Comparison of ENCODE assay signal across 18 cellular contexts in the genomic region with DNA sequence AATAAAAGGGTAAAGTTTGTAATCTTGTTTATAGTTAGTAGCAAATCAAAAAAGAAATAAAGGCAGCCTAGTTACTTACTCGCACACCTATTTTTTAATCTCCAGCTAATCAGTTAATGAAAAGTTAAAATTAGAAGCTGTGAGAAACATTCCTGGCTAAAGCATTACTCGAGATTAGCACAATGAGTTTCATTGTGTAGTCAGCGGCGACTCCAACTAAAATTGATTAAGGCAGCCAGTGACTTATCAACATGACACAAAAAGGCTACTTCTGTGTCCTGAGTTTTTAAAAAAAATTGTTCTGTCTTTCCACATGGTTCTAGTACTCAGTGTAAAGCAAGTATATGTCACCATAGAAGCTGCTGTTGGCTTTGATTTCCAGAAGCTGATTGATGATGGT.
A peak's percentile ranks its signal among the peaks of the same experiment; 100 is the strongest.
DNase-seq lines count a peak whose midpoint lies in the region; ATAC-seq, FAIRE-seq and TF ChIP-seq lines count a peak whose summit lies in the region.
"Had no signal": no experiment of that assay in that cellular context is flagged by ENCODE, and none has a peak within 500 bp of the region (broad histone marks: within the 10 kb centered on the region; RNA-seq: fewer than 3 reads in every experiment).

No MANE protein-coding gene starts in this region.

- TF ChIP-seq POLR2A in H1 (IDR thresholded peaks at IDR 0.05; ENCODE audit: control extremely low read depth in 1 of 2, low read depth in 2 of 2, low read length in 2 of 2): no peak

- no peak overlapping the region for H3K56ac ChIP-seq in H1 (replicated peaks; ENCODE audit: insufficient read length, low read depth, low read length)

- no peak for ATAC-seq in GM21381 (IDR thresholded peaks at IDR 0.05; ENCODE audit: unreplicated experiment)
- ATAC-seq: A549, HepG2 had no signal

- peaks cover 4% of the 10 kb centered on the region for H3K9me3 Mint-ChIP-seq in progenitor cell of endocrine pancreas (ENCODE audit: low read depth)
- H3K9me3 Mint-ChIP-seq in activated T-helper 2 cell treated with anti-CD3 and anti-CD28 coated beads, Interferon-gamma antibody, Interleukin-2, Interleukin-4, amounts not matched to agents 10 μg/mL and 5 μg/mL and 100 μg/mL, durations not matched to agents 14 hours and 24 hours and 36 hours: no peaks in the 10 kb centered on the region
- H3K9me3 Mint-ChIP-seq: IgD-negative memory B cell had no signal

- CTCF ChIA-PET in H1 (lab: Charles Lee; ENCODE audit: partially characterized antibody): interaction anchor here (1.0 to 1.2 kb wide), 3 partner anchors 17 to 159 kb away, joined by 3 to 5 read pairs (median 3); partner anchors contain the start of gene CPS1

- H3K4me3 Mint-ChIP-seq in progenitor cell of endocrine pancreas (ENCODE audit: low read depth): peak overlapping the region; percentile 7
- H3K4me3 Mint-ChIP-seq in activated T-helper 2 cell treated with anti-CD3 and anti-CD28 coated beads, Interferon-gamma antibody, Interleukin-2, Interleukin-4, amounts not matched to agents 10 μg/mL and 5 μg/mL and 100 μg/mL, durations not matched to agents 14 hours and 24 hours and 36 hours (ENCODE audit: low read depth): no peak overlapping the region
- H3K4me3 Mint-ChIP-seq: CD14-positive monocyte; CD4-positive, alpha-beta memory T cell; IgD-negative memory B cell had no signal

- H4K91ac ChIP-seq in H1 (replicated peaks; ENCODE audit: insufficient read length, low read length): no peak overlapping the region

- no peak overlapping the region for H3K18ac ChIP-seq in H1 (ENCODE audit: extremely low read depth, low read length)

- H2BK20ac ChIP-seq in H1 (ENCODE audit: low read length): no peak overlapping the region

- H3K36me3 Mint-ChIP-seq in progenitor cell of endocrine pancreas (ENCODE audit: insufficient read depth): no peaks in the 10 kb centered on the region
- no peaks in the 10 kb centered on the region for H3K36me3 Mint-ChIP-seq in activated T-helper 2 cell treated with anti-CD3 and anti-CD28 coated beads, Interferon-gamma antibody, Interleukin-2, Interleukin-4, amounts not matched to agents 10 μg/mL and 5 μg/mL and 100 μg/mL, durations not matched to agents 14 hours and 24 hours and 36 hours (ENCODE audit: low read depth)
- H3K36me3 Mint-ChIP-seq: CD14-positive monocyte; CD4-positive, alpha-beta memory T cell; IgD-negative memory B cell had no signal

- H3K4me1 Mint-ChIP-seq in progenitor cell of endocrine pancreas (ENCODE audit: low read depth): peaks cover 34% of the 10 kb centered on the region
- no peaks in the 10 kb centered on the region for H3K4me1 Mint-ChIP-seq in activated T-helper 2 cell treated with anti-CD3 and anti-CD28 coated beads, Interferon-gamma antibody, Interleukin-2, Interleukin-4, amounts not matched to agents 10 μg/mL and 5 μg/mL and 100 μg/mL, durations not matched to agents 14 hours and 24 hours and 36 hours (ENCODE audit: low read depth)
- H3K4me1 Mint-ChIP-seq: CD14-positive monocyte; CD4-positive, alpha-beta memory T cell; IgD-negative memory B cell had no signal

- H3K36me3 ChIP-seq in H1 (ENCODE audit: control insufficient read depth in 2 of 4, insufficient read depth in 4 of 4, low read length in 3 of 4): no peaks in the 10 kb centered on the region
- H3K36me3 ChIP-seq: BLaER1, HAP-1 had no signal

- no peak for FAIRE-seq in H1 (lab: Jason Lieb, UNC)
- FAIRE-seq: A549, HepG2 had no signal

- no peaks in the 10 kb centered on the region for H3K9me3 ChIP-seq in H1 (ENCODE audit: insufficient read depth in 2 of 2, low read depth in 1 of 2, low read length in 1 of 2)
- H3K9me3 ChIP-seq: A549, BLaER1, HAP-1 had no signal

- no peak for TF ChIP-seq EP300 in H1 (IDR thresholded peaks at IDR 0.05; ENCODE audit: borderline replicate concordance in 1 of 2, low read depth in 2 of 2, low read length in 2 of 2)

- H3K27me3 Mint-ChIP-seq in progenitor cell of endocrine pancreas: no peaks in the 10 kb centered on the region
- H3K27me3 Mint-ChIP-seq in activated T-helper 2 cell treated with anti-CD3 and anti-CD28 coated beads, Interferon-gamma antibody, Interleukin-2, Interleukin-4, amounts not matched to agents 10 μg/mL and 5 μg/mL and 100 μg/mL, durations not matched to agents 14 hours and 24 hours and 36 hours (ENCODE audit: low read depth): no peaks in the 10 kb centered on the region
- H3K27me3 Mint-ChIP-seq: CD4-positive, alpha-beta memory T cell; IgD-negative memory B cell had no signal

- H3K4me2 ChIP-seq in H1 (ENCODE audit: insufficient read depth in 1 of 2, low read depth in 2 of 2, low read length in 2 of 2): no peak overlapping the region
- H3K4me2 ChIP-seq: A549, BLaER1 had no signal

- H3K4me1 ChIP-seq in H1 (replicated peaks in 1 of 4; ENCODE audit: control insufficient read depth in 3 of 4, insufficient read depth in 4 of 4, low read length in 3 of 4): peaks cover 0 to 10% (median 1%) of the 10 kb centered on the region in 4 experiments; a peak in 3 of 7 replicates
- H3K4me1 ChIP-seq: A549, BLaER1, HAP-1 had no signal

- H2AFZ ChIP-seq in H1 (ENCODE audit: low read length): no peak overlapping the region

- no peak overlapping the region for H2BK12ac ChIP-seq in H1 (ENCODE audit: low read depth, low read length)

- no peak overlapping the region for H4K8ac ChIP-seq in H1 (ENCODE audit: extremely low read depth, insufficient read depth, low read length)

- TF ChIP-seq CTCF in H1 (IDR thresholded peaks at IDR 0.05; ENCODE audit: control extremely low read depth in 1 of 3, insufficient read depth in 1 of 3, low read depth in 1 of 3, low read length in 3 of 3) (no peak), progenitor cell of endocrine pancreas (IDR thresholded peaks at IDR 0.05; ENCODE audit: unreplicated experiment) (no peak)

- peak overlapping the region; percentile 18 for H2BK120ac ChIP-seq in H1 (replicated peaks; ENCODE audit: low read depth, low read length)

- no peak overlapping the region for H2AK5ac ChIP-seq in H1 (ENCODE audit: low read depth, low read length)

- H3K27ac ChIP-seq in H1 (ENCODE audit: low read depth, low read length): no peak overlapping the region
- H3K27ac ChIP-seq: 22Rv1, A549, BLaER1 had no signal

- intact Hi-C loops in activated T-helper 2 cell treated with anti-CD3 and anti-CD28 coated beads, Interferon-gamma antibody, Interleukin-2, Interleukin-4, amounts not matched to agents 10 μg/mL and 5 μg/mL and 100 μg/mL, durations not matched to agents 14 hours and 24 hours and 36 hours (cut with micrococcal nuclease): no loop called here

- no peak overlapping the region for H3K4me3 ChIP-seq in H1 (ENCODE audit: extremely low read depth in 1 of 4, insufficient read depth in 2 of 4, low read depth in 3 of 4, low read length in 4 of 4)
- H3K4me3 ChIP-seq: A549, BLaER1, HAP-1 had no signal

- H3K14ac ChIP-seq in H1 (ENCODE audit: insufficient read length): no peak overlapping the region

- H3K9ac ChIP-seq in H1 (replicated peaks in 1 of 4; ENCODE audit: extremely low read depth in 1 of 4, low read depth in 3 of 4, low read length in 3 of 4): no peak overlapping the region
- H3K9ac ChIP-seq: BLaER1 had no signal

- peak overlapping the region; percentile 37 for H3K27ac Mint-ChIP-seq in progenitor cell of endocrine pancreas
- H3K27ac Mint-ChIP-seq in activated T-helper 2 cell treated with anti-CD3 and anti-CD28 coated beads, Interferon-gamma antibody, Interleukin-2, Interleukin-4, amounts not matched to agents 10 μg/mL and 5 μg/mL and 100 μg/mL, durations not matched to agents 14 hours and 24 hours and 36 hours: no peak overlapping the region
- H3K27ac Mint-ChIP-seq: CD14-positive monocyte; CD4-positive, alpha-beta memory T cell; IgD-negative memory B cell had no signal

- no peaks in the 10 kb centered on the region for H3K79me1 ChIP-seq in H1 (ENCODE audit: low read depth, low read length)

- no peaks in the 10 kb centered on the region for H3K79me2 ChIP-seq in H1 (ENCODE audit: control insufficient read depth in 1 of 2, insufficient read depth in 2 of 2, low read length in 2 of 2)

- H2BK5ac ChIP-seq in H1 (ENCODE audit: low read depth, low read length): no peak overlapping the region

- WGBS in H1 (ENCODE audit: extremely low coverage in 1 of 2, insufficient coverage in 1 of 2, insufficient read length in 1 of 2, insufficient replicate concordance in 2 of 2, low coverage in 1 of 2, low lambda C conversion rate in 2 of 2, missing lambda C conversion rate in 1 of 2), 2 experiments: 81% methylated on average over 4 of the region's 4 CpGs; no CpG with 5 or more reads in 1 of the 2 experiments

- POLR2A ChIA-PET in H1 (lab: Charles Lee; ENCODE audit: partially characterized antibody): no interaction called here

- H4K20me1 ChIP-seq in H1 (replicated peaks in 1 of 2; ENCODE audit: control insufficient read depth in 1 of 2, insufficient read depth in 2 of 2, low read length in 2 of 2): no peaks in the 10 kb centered on the region
- H4K20me1 ChIP-seq: BLaER1 had no signal

- H2BK15ac ChIP-seq in H1 (ENCODE audit: low read length): no peak overlapping the region

- H4K5ac ChIP-seq in H1 (ENCODE audit: insufficient read length, low read depth, low read length): no peak overlapping the region

- no peak overlapping the region for H3K4ac ChIP-seq in H1 (replicated peaks; ENCODE audit: insufficient read length, low read depth, low read length)

- no peaks in the 10 kb centered on the region for H3K27me3 ChIP-seq in H1 (replicated peaks in 1 of 4; ENCODE audit: control insufficient read depth in 3 of 4, extremely low read depth in 1 of 4, insufficient read depth in 3 of 4, low read length in 3 of 4)
- H3K27me3 ChIP-seq: BLaER1 had no signal

- peak; percentile 29 for DNase-seq in NCI-H82 (lab: John Stamatoyannopoulos, UW)
- no peak for DNase-seq in NCI-H82 treated with DMSO at 0.1 percent for 48 hours (lab: John Stamatoyannopoulos, UW; ENCODE audit: unreplicated experiment)
- DNase-seq in H1 (ENCODE audit: low read depth in 1 of 2, low spot score in 2 of 2): no peak
- DNase-seq in progenitor cell of endocrine pancreas (ENCODE audit: low spot score, unreplicated experiment): no peak
- DNase-seq in activated T-helper 2 cell treated with anti-CD3 and anti-CD28 coated beads, Interferon-gamma antibody, Interleukin-2, Interleukin-4, amounts not matched to agents 10 μg/mL and 5 μg/mL and 100 μg/mL, durations not matched to agents 14 hours and 24 hours and 36 hours (ENCODE audit: low spot score): no peak
- DNase-seq in medulla oblongata (ENCODE audit: extremely low spot score): no peak
- DNase-seq: Calu3; CD4-positive, alpha-beta memory T cell; DMS79 treated with DMSO at 0.1 percent for 48 hours; GF-D8 had no signal

- H3K23me2 ChIP-seq in H1 (ENCODE audit: low read depth, low read length): no peaks in the 10 kb centered on the region

- no peak overlapping the region for H3K23ac ChIP-seq in H1 (ENCODE audit: insufficient read length)

- no peak for TF ChIP-seq RAD21 in H1 (IDR thresholded peaks at IDR 0.05 in 1 of 2, conservative IDR thresholded peaks at IDR 0.05 in 1 of 2; ENCODE audit: low read depth in 2 of 2, low read length in 2 of 2)

TF ChIP-seq in H1, 55 proteins besides CTCF, POLR2A, EP300 and RAD21 (continues in another document):
- TF ChIP-seq, protein P1, sequence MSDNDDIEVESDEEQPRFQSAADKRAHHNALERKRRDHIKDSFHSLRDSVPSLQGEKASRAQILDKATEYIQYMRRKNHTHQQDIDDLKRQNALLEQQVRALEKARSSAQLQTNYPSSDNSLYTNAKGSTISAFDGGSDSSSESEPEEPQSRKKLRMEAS (IDR thresholded peaks at IDR 0.05): no peak
- TF ChIP-seq ASH2L (IDR thresholded peaks at IDR 0.05; ENCODE audit: low read length) (no peak), SP2 (IDR thresholded peaks at IDR 0.05; ENCODE audit: low read length) (no peak)
